ENCODE assay signal across 1 cellular context in genomic region chr9:113901196-113901818, GRCh38.
TF ChIP-seq lines count a peak whose summit lies in the region.

No MANE protein-coding gene starts in this region.

TF ChIP-seq in WTC11, 78 proteins besides CTCF, POLR2A, EP300 and RAD21:
- TF ChIP-seq RORB (CRISPR knock-in tag; IDR thresholded peaks at IDR 0.05) (no peak), TP53 (CRISPR knock-in tag; IDR thresholded peaks at IDR 0.05) (no peak), ZNF532 (CRISPR knock-in tag; IDR thresholded peaks at IDR 0.05; ENCODE audit: borderline replicate concordance) (no peak), ZNF219 (CRISPR knock-in tag; IDR thresholded peaks at IDR 0.05; ENCODE audit: borderline replicate concordance) (no peak), TEAD4 (CRISPR knock-in tag; IDR thresholded peaks at IDR 0.05) (no peak), ZNF512 (CRISPR knock-in tag; IDR thresholded peaks at IDR 0.05; ENCODE audit: borderline replicate concordance) (no peak), ETV6 (CRISPR knock-in tag; IDR thresholded peaks at IDR 0.05) (no peak), PRRX2 (CRISPR knock-in tag; IDR thresholded peaks at IDR 0.05) (no peak), JAZF1 (CRISPR knock-in tag; IDR thresholded peaks at IDR 0.05) (no peak), ATF1 (CRISPR knock-in tag; IDR thresholded peaks at IDR 0.05) (no peak), ATF6 (CRISPR knock-in tag; IDR thresholded peaks at IDR 0.05) (no peak)
